14 cellular contexts compared by ENCODE assay signal in the genomic region with DNA sequence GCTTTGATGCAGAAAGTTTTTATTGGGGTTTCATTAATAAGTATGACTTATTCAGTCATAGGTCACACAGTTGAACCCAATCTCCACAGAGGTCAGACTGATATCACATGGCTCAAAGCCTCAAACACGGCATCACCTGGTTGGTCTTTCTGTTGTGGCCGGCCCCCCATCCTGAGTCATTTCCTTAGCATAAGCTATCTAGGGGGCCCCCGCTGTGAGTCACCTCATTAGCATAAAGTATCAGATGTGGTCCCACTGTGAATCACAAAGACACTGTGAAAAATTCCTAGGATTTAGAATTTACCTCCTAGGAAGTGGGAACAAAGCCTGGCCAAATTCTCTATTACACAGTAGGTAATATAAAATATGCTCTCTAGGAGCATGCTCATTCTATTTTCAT.
DNase-seq lines count a peak whose midpoint lies in the region; ATAC-seq and TF ChIP-seq lines count a peak whose summit lies in the region.
"Had no signal": no experiment of that assay in that cellular context is flagged by ENCODE, and none has a peak within 500 bp of the region (broad histone marks: within the 10 kb centered on the region; RNA-seq: fewer than 3 reads in every experiment).

No MANE protein-coding gene starts in this region.

- WGBS in spleen, 5 donors: 71 to 83% (median 77%) methylated on average over 3 of the region's 3 CpGs

- no peak for TF ChIP-seq CTCF in HEK293 (tag by site-specific recombination; IDR thresholded peaks at IDR 0.05)
- TF ChIP-seq CTCF in spleen (IDR thresholded peaks at IDR 0.05 in 8 of 11, conservative IDR thresholded peaks at IDR 0.05 in 3 of 11): no peak

- H3K27ac ChIP-seq in HEK293 (ENCODE audit: extremely low read depth, low read depth, low read length) (no peak overlapping the region), spleen (no peak overlapping the region)
- H3K27ac ChIP-seq in naive thymus-derived CD4-positive, alpha-beta T cell (ENCODE audit: low read depth, low read length): no peak overlapping the region
- H3K27ac ChIP-seq: cardiac muscle cell, thyroid gland had no signal

- H3K4me1 ChIP-seq in HEK293 (ENCODE audit: control insufficient read depth, insufficient read depth, low read length): peaks cover 24% of the 10 kb centered on the region
- no peaks in the 10 kb centered on the region for H3K4me1 ChIP-seq in spleen
- H3K4me1 ChIP-seq in naive thymus-derived CD4-positive, alpha-beta T cell (ENCODE audit: control insufficient read depth in 2 of 2, insufficient read depth in 2 of 2, low read length in 2 of 2): no peaks in the 10 kb centered on the region

- no peaks in the 10 kb centered on the region for H3K36me3 Mint-ChIP-seq in T-cell
- no peaks in the 10 kb centered on the region for H3K36me3 Mint-ChIP-seq in naive thymus-derived CD4-positive, alpha-beta T cell
- H3K36me3 Mint-ChIP-seq: CD4-positive, CD25-positive, alpha-beta regulatory T cell; memory B cell had no signal

- intact Hi-C loops in spleen (cut with DNase I; ENCODE audit: low total_unique reads): no loop called here
- intact Hi-C loops in naive thymus-derived CD4-positive, alpha-beta T cell (cut with micrococcal nuclease): no loop called here

- peaks cover 0 to 3% (median 0%) of the 10 kb centered on the region in 3 donors for H3K9me3 Mint-ChIP-seq in T-cell
- H3K9me3 Mint-ChIP-seq in naive thymus-derived CD4-positive, alpha-beta T cell: peaks cover 0 to 4% (median 0%) of the 10 kb centered on the region in 11 donors
- H3K9me3 Mint-ChIP-seq: memory B cell had no signal

- H3K36me3 ChIP-seq in HEK293 (ENCODE audit: control insufficient read depth in 2 of 2, insufficient read depth in 1 of 2, low read length in 2 of 2): no peaks in the 10 kb centered on the region
- no peaks in the 10 kb centered on the region for H3K36me3 ChIP-seq in spleen
- H3K36me3 ChIP-seq in naive thymus-derived CD4-positive, alpha-beta T cell (ENCODE audit: control insufficient read depth in 2 of 3, insufficient read depth in 3 of 3, low read length in 3 of 3): no peaks in the 10 kb centered on the region
- H3K36me3 ChIP-seq: cardiac muscle cell, thyroid gland had no signal

- no peak overlapping the region for H3K4me3 ChIP-seq in HEK293 (ENCODE audit: low read depth, low read length)
- no peak overlapping the region for H3K4me3 ChIP-seq in spleen
- H3K4me3 ChIP-seq in naive thymus-derived CD4-positive, alpha-beta T cell (ENCODE audit: low read length): no peak overlapping the region
- H3K4me3 ChIP-seq: cardiac muscle cell, thyroid gland had no signal

- no peaks in the 10 kb centered on the region for H3K9me3 ChIP-seq in HEK293 (ENCODE audit: control insufficient read depth, insufficient read depth, low read depth, low read length)
- no peaks in the 10 kb centered on the region for H3K9me3 ChIP-seq in spleen
- no peaks in the 10 kb centered on the region for H3K9me3 ChIP-seq in naive thymus-derived CD4-positive, alpha-beta T cell (ENCODE audit: control insufficient read depth in 2 of 3, low read length in 3 of 3)
- H3K9me3 ChIP-seq: thyroid gland had no signal

- DNase-seq in NCI-H226: peak; percentile 85
- peak; percentile 46 for DNase-seq in dermis blood vessel endothelial cell
- DNase-seq in non-pigmented ciliary epithelial cell (ENCODE audit: low read depth): peak; percentile 32
- no peak for DNase-seq in T-cell
- no peak for DNase-seq in spleen
- no peak for DNase-seq in naive thymus-derived CD4-positive, alpha-beta T cell
- DNase-seq: activated gamma-delta T cell treated with Interleukin-2 at 50 U/mL for 16 hours; CD4-positive, CD25-positive, alpha-beta regulatory T cell; NCI-H2107; thyroid gland had no signal

- ATAC-seq in T-cell (replicated peaks in 1 of 4): no peak
- ATAC-seq in HG03159 (IDR thresholded peaks at IDR 0.05; ENCODE audit: unreplicated experiment): no peak
- no peak for ATAC-seq in naive thymus-derived CD4-positive, alpha-beta T cell

- H3K4me1 Mint-ChIP-seq in T-cell: no peaks in the 10 kb centered on the region
- H3K4me1 Mint-ChIP-seq in naive thymus-derived CD4-positive, alpha-beta T cell: peaks cover 0 to 1% (median 0%) of the 10 kb centered on the region in 7 donors
- H3K4me1 Mint-ChIP-seq: CD4-positive, CD25-positive, alpha-beta regulatory T cell had no signal

- no peak overlapping the region for H3K27ac Mint-ChIP-seq in T-cell
- no peak overlapping the region for H3K27ac Mint-ChIP-seq in naive thymus-derived CD4-positive, alpha-beta T cell
- H3K27ac Mint-ChIP-seq: CD4-positive, CD25-positive, alpha-beta regulatory T cell; memory B cell had no signal

- H3K27me3 ChIP-seq in spleen (replicated peaks in 1 of 7): no peaks in the 10 kb centered on the region
- H3K27me3 ChIP-seq in naive thymus-derived CD4-positive, alpha-beta T cell (ENCODE audit: control insufficient read depth in 2 of 2, insufficient read depth in 2 of 2, low read length in 2 of 2): no peaks in the 10 kb centered on the region
- H3K27me3 ChIP-seq: cardiac muscle cell, thyroid gland had no signal

- POLR2A ChIA-PET in HEK293 (lab: Yijun Ruan, JAX): no interaction called here
- POLR2A ChIA-PET in T-cell (lab: Charles Lee): no interaction called here
- POLR2A ChIA-PET in naive thymus-derived CD4-positive, alpha-beta T cell (lab: Charles Lee): no interaction called here

- H3K4me3 Mint-ChIP-seq in T-cell: no peak overlapping the region
- no peak overlapping the region for H3K4me3 Mint-ChIP-seq in naive thymus-derived CD4-positive, alpha-beta T cell
- H3K4me3 Mint-ChIP-seq: CD4-positive, CD25-positive, alpha-beta regulatory T cell; memory B cell had no signal

- no peaks in the 10 kb centered on the region for H3K27me3 Mint-ChIP-seq in T-cell
- no peaks in the 10 kb centered on the region for H3K27me3 Mint-ChIP-seq in naive thymus-derived CD4-positive, alpha-beta T cell
- H3K27me3 Mint-ChIP-seq: CD4-positive, CD25-positive, alpha-beta regulatory T cell; memory B cell had no signal

- CTCF ChIA-PET in HEK293 (lab: Yijun Ruan, JAX): interaction anchor here (0.6 kb wide), 1 partner anchor 207 kb away, joined by 3 read pairs; no protein-coding TSS in a partner anchor
- CTCF ChIA-PET in T-cell (lab: Charles Lee): no interaction called here
- CTCF ChIA-PET in naive thymus-derived CD4-positive, alpha-beta T cell (lab: Charles Lee): no interaction called here

- TF ChIP-seq POLR2A in spleen (IDR thresholded peaks at IDR 0.05): no peak

TF ChIP-seq in HEK293, 187 proteins besides CTCF, POLR2A, EP300 and RAD21:
- TF ChIP-seq GLIS2 (tag by site-specific recombination; IDR thresholded peaks at IDR 0.05) (peak; percentile 21; the same call in 1 of the 2 replicates), GLIS1 (tag by site-specific recombination; IDR thresholded peaks at IDR 0.05) (peak; percentile 77), ZNF16 (tag by site-specific recombination; IDR thresholded peaks at IDR 0.05; ENCODE audit: low read depth) (no peak), ZNF660 (tag by site-specific recombination; IDR thresholded peaks at IDR 0.05) (no peak), ZNF184 (tag by site-specific recombination; IDR thresholded peaks at IDR 0.05) (no peak), ZNF701 (tag by site-specific recombination; IDR thresholded peaks at IDR 0.05) (no peak), ZIC2 (tag by site-specific recombination; IDR thresholded peaks at IDR 0.05) (peak; percentile 66), ZNF544 (tag by site-specific recombination; IDR thresholded peaks at IDR 0.05) (no peak)
- TF ChIP-seq, protein P1, sequence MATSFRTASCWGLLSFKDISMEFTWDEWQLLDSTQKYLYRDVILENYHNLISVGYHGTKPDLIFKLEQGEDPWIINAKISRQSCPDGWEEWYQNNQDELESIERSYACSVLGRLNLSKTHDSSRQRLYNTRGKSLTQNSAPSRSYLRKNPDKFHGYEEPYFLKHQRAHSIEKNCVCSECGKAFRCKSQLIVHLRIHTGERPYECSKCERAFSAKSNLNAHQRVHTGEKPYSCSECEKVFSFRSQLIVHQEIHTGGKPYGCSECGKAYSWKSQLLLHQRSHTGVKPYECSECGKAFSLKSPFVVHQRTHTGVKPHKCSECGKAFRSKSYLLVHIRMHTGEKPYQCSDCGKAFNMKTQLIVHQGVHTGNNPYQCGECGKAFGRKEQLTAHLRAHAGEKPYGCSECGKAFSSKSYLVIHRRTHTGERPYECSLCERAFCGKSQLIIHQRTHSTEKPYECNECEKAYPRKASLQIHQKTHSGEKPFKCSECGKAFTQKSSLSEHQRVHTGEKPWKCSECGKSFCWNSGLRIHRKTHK (tag by site-specific recombination; IDR thresholded peaks at IDR 0.05): no peak

Comparison
In these comparisons a context has a peak if more than half of its experiments do, and no peak if none do; other contexts are left out.
1. DNase-seq: peak in NCI-H226 (single experiment), dermis blood vessel endothelial cell (single experiment) and non-pigmented ciliary epithelial cell (single experiment); none in T-cell (0 of 34), spleen (single experiment) and naive thymus-derived CD4-positive, alpha-beta T cell (0 of 9).